ENCODE assay signal across 9 cellular contexts in the genomic region with DNA sequence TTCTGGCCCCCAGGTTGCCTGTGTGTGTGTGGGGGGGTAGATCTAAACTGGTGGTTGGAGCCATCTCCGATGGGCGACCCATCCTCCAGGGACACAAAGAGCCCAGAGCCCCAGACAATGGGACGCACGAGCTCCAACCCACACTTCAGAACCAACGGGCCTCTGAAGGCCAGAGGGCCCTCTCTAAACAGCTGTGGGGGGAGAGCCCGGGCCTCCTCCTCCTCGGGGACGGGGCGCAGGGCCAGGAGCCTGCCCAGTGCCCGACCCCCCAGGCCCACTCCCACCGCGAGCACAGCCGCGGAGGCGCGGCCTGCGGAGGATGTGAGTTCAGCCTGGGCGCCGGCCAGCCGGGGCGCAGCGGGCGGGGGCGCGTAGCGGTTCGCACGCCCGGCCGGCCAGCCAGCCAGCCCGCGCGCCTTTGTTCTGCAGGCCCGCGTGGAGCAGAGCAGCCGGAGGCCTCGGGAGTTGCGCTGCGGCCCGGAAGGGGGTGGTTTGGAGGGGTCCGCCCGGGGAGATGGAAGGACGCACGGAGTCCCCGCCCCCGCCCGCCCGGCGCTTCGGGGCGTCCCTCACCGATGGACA. TPM values are rescaled to one million over a fixed set of nuclear protein-coding genes. Genes with fewer than 3 reads are reported as not detected.
DNase-seq lines count a peak whose midpoint lies in the region; ATAC-seq, FAIRE-seq and TF ChIP-seq lines count a peak whose summit lies in the region.
"Had no signal": no experiment of that assay in that cellular context is flagged by ENCODE, and none has a peak within 500 bp of the region (broad histone marks: within the 10 kb centered on the region; RNA-seq: fewer than 3 reads in every experiment).

No MANE protein-coding gene starts in this region.

- FAIRE-seq in keratinocyte (lab: Jason Lieb, UNC), result no peak
- FAIRE-seq: islet of Langerhans had no signal

- WGBS in adrenal gland, 4 donors, result 2 to 47% (median 32%) methylated on average over 5 to 51 of the region's 52 CpGs; no CpG with 5 or more reads in 1 of the 4 donors
- WGBS in suprapubic skin, result 31% methylated on average over 24 of the region's 52 CpGs

- H3K79me2 ChIP-seq in keratinocyte (ENCODE audit: control insufficient read depth, insufficient read depth, low read length), result peaks cover 50% of the 10 kb centered on the region

- peak; percentile 63 for DNase-seq in Right ventricle myocardium inferior (ENCODE audit: missing footprints)
- no peak for DNase-seq in Right ventricle myocardium superior
- DNase-seq in adrenal gland, result peak in 1 of 7 donors; percentile 27
- DNase-seq in keratinocyte (ENCODE audit: low read depth, low spot score), result no peak
- DNase-seq in suprapubic skin (ENCODE audit: low spot score in 2 of 2), result no peak
- no peak for DNase-seq in hippocampal formation (lab: John Stamatoyannopoulos, UW)
- no peak for DNase-seq in GM19238 (ENCODE audit: insufficient read length, low spot score)

- no peak for ATAC-seq in Right ventricle myocardium inferior
- no peak for ATAC-seq in Right ventricle myocardium superior (ENCODE audit: poor library complexity)
- no peak for ATAC-seq in HG03442 (IDR thresholded peaks at IDR 0.05; ENCODE audit: unreplicated experiment)

- H3K27me3 ChIP-seq in adrenal gland (no peaks in the 10 kb centered on the region), keratinocyte (ENCODE audit: control insufficient read depth, extremely low read depth, insufficient read depth, low read length) (no peaks in the 10 kb centered on the region), suprapubic skin (no peaks in the 10 kb centered on the region)

- no peaks in the 10 kb centered on the region for H3K9me1 ChIP-seq in keratinocyte (ENCODE audit: control insufficient read depth, extremely low read depth, insufficient read depth, low read length)

- TF ChIP-seq POLR2A in adrenal gland (IDR thresholded peaks at IDR 0.05) (no peak), suprapubic skin (IDR thresholded peaks at IDR 0.05) (no peak)

- H3K36me3 ChIP-seq in adrenal gland (replicated peaks in 1 of 2), result peaks cover 0 to 27% of the 10 kb centered on the region in 2 donors
- peaks cover 6% of the 10 kb centered on the region in 2 experiments for H3K36me3 ChIP-seq in keratinocyte (ENCODE audit: control insufficient read depth in 2 of 2, extremely low read depth in 1 of 2, insufficient read depth in 2 of 2, low read length in 2 of 2)
- H3K36me3 ChIP-seq in suprapubic skin, result peaks cover 18% of the 10 kb centered on the region

- intact Hi-C loops in Right ventricle myocardium inferior (cut with DNase I), result loop anchor here (10.0 kb wide), 1 partner anchor 396 kb away; the partner anchor contains the start of genes HCFC1 and TMEM187
- intact Hi-C loops in Right ventricle myocardium superior (cut with DNase I), result no loop called here
- intact Hi-C loops in adrenal gland (cut with DNase I), result no loop called here

- H2AFZ ChIP-seq in keratinocyte (ENCODE audit: control insufficient read depth, low read length), result no peak overlapping the region

- TF ChIP-seq EP300 in suprapubic skin (IDR thresholded peaks at IDR 0.05), result no peak

- peak overlapping the region; percentile 72 for H3K4me2 ChIP-seq in keratinocyte (ENCODE audit: control insufficient read depth, extremely low read depth, insufficient read depth, low read depth, low read length)

- H3K4me1 ChIP-seq in adrenal gland (replicated peaks in 1 of 2) (peaks cover 6 to 8% of the 10 kb centered on the region in 2 donors), keratinocyte (ENCODE audit: control insufficient read depth, extremely low read depth, insufficient read depth, low read length) (peaks cover 40% of the 10 kb centered on the region), suprapubic skin (peaks cover 64% of the 10 kb centered on the region)

- peak overlapping the region; percentile 80 for H3K9ac ChIP-seq in keratinocyte (ENCODE audit: control insufficient read depth, extremely low read depth, insufficient read depth, low read length)

- H3K4me3 ChIP-seq in adrenal gland, result peak overlapping the region in 3 of 4 donors; percentile 29 to 64 (median 42)
- peak overlapping the region; percentile 55 to 92 (median 68) for H3K4me3 ChIP-seq in keratinocyte (ENCODE audit: control insufficient read depth in 2 of 3, extremely low read depth in 1 of 3, insufficient read depth in 2 of 3, low read depth in 1 of 3, low read length in 3 of 3)
- peak overlapping the region; percentile 67 for H3K4me3 ChIP-seq in suprapubic skin

- H3K27ac ChIP-seq in adrenal gland, result peak overlapping the region in 4 of 5 donors; percentile 53 to 98 (median 86)
- H3K27ac ChIP-seq in keratinocyte (ENCODE audit: control insufficient read depth, insufficient read depth, low read length), result peak overlapping the region; percentile 82
- peak overlapping the region; percentile 90 for H3K27ac ChIP-seq in suprapubic skin

- dilution Hi-C loops in keratinocyte (cut with MboI; ENCODE audit: extremely low pct_ligation_motif_present, low sequenced_read_pairs), result no loop called here

- TF ChIP-seq CTCF in adrenal gland (IDR thresholded peaks at IDR 0.05), result no peak
- no peak for TF ChIP-seq CTCF in keratinocyte (optimal IDR thresholded peaks at IDR 0.05 in 1 of 3, IDR thresholded peaks at IDR 0.05 in 1 of 3, conservative IDR thresholded peaks at IDR 0.05 in 1 of 3; ENCODE audit: extremely low read depth in 1 of 3, insufficient read depth in 2 of 3, low read length in 3 of 3)
- no peak for TF ChIP-seq CTCF in suprapubic skin (IDR thresholded peaks at IDR 0.05)

- H3K9me3 ChIP-seq in adrenal gland (replicated peaks in 1 of 3) (no peaks in the 10 kb centered on the region), keratinocyte (ENCODE audit: control insufficient read depth, low read depth, low read length) (peaks cover 2% of the 10 kb centered on the region), suprapubic skin (no peaks in the 10 kb centered on the region)

- peaks cover 7% of the 10 kb centered on the region for H4K20me1 ChIP-seq in keratinocyte (ENCODE audit: control insufficient read depth, extremely low read depth, insufficient read depth, low read length)

RNA-seq across cellular contexts. Expression of gene FLNA, which starts 4.0 kb away (rescaled TPM):
- 253 TPM for total RNA-seq in Right ventricle myocardium inferior
- 216 TPM for total RNA-seq in Right ventricle myocardium superior
- total RNA-seq in adrenal gland, result 100 to 1,000 TPM; 334 to 979 (median 504) TPM
- polyA plus RNA-seq in adrenal gland, result 100 to 1,000 TPM; 169 to 861 (median 612) TPM
- 245 to 536 TPM (median 343 TPM) in 3 replicates for polyA plus RNA-seq in keratinocyte
- 485 TPM for polyA plus RNA-seq in keratinocyte (2011; ENCODE audit: low read depth)
- 280 and 468 TPM in 2 replicates for polyA plus RNA-seq in keratinocyte (2011; cell fraction: cytosol; rRNA removed)
- 1,141 and 1,630 TPM in 2 replicates for polyA plus RNA-seq in keratinocyte (2011; cell fraction: nucleus; rRNA removed)
- 394 and 1,275 TPM in 2 replicates for polyA plus RNA-seq in keratinocyte (2012; ENCODE audit: low replicate concordance)
- polyA minus RNA-seq in keratinocyte, result 1,978 to 4,803 TPM (median 1,982 TPM) in 3 replicates
- polyA minus RNA-seq in keratinocyte (2011; cell fraction: cytosol; rRNA and poly(A)+ RNA removed), result 2,589 TPM
- polyA minus RNA-seq in keratinocyte (2011; cell fraction: nucleus; rRNA and poly(A)+ RNA removed), result 2,257 and 2,338 TPM in 2 replicates
- 100 to 1,000 TPM; 374 to 402 (median 386) TPM for total RNA-seq in suprapubic skin

RNA-seq across cellular contexts. Expression of gene EMD, which starts 8.7 kb away (rescaled TPM):
- total RNA-seq in Right ventricle myocardium inferior (51.1 TPM), Right ventricle myocardium superior (49.2 TPM), adrenal gland (10 to 100 TPM; 22.5 to 82.7 (median 48.1) TPM), suprapubic skin (10 to 100 TPM; 34.4 to 57.0 (median 53.0) TPM)
- polyA plus RNA-seq in adrenal gland (10 to 100 TPM; 75.9 to 95.2 (median 79.1) TPM), keratinocyte (32.7 to 65.5 TPM (median 36.9 TPM) in 3 replicates)
- polyA plus RNA-seq in keratinocyte (2011; ENCODE audit: low read depth), result 79.2 TPM
- polyA plus RNA-seq in keratinocyte (2011; cell fraction: cytosol; rRNA removed), result 47.2 and 58.9 TPM in 2 replicates
- polyA plus RNA-seq in keratinocyte (2011; cell fraction: nucleus; rRNA removed), result 33.4 and 47.2 TPM in 2 replicates
- polyA plus RNA-seq in keratinocyte (2012; ENCODE audit: low replicate concordance), result 56.8 and 66.0 TPM in 2 replicates
- 34.3 to 75.7 TPM (median 42.5 TPM) in 3 replicates for polyA minus RNA-seq in keratinocyte
- polyA minus RNA-seq in keratinocyte (2011; cell fraction: cytosol; rRNA and poly(A)+ RNA removed), result 49.1 TPM
- 7.7 and 12.9 TPM in 2 replicates for polyA minus RNA-seq in keratinocyte (2011; cell fraction: nucleus; rRNA and poly(A)+ RNA removed)

RNA-seq across cellular contexts. Expression of gene RPL10, which starts 27.8 kb away (rescaled TPM):
- total RNA-seq in Right ventricle myocardium inferior, result 2,181 TPM
- 2,020 TPM for total RNA-seq in Right ventricle myocardium superior
- total RNA-seq in adrenal gland, result 1,000 to 10,000 TPM in 7 of 8 donors, 100 to 1,000 TPM in 1; 626 to 5,287 (median 2,443) TPM
- polyA plus RNA-seq in adrenal gland, result 1,000 to 10,000 TPM; 1,725 to 3,645 (median 2,430) TPM
- 2,926 to 3,552 TPM (median 3,414 TPM) in 3 replicates for polyA plus RNA-seq in keratinocyte
- polyA plus RNA-seq in keratinocyte (2011; ENCODE audit: low read depth), result 352 TPM
- 2,144 and 3,499 TPM in 2 replicates for polyA plus RNA-seq in keratinocyte (2011; cell fraction: cytosol; rRNA removed)
- polyA plus RNA-seq in keratinocyte (2011; cell fraction: nucleus; rRNA removed), result 867 and 1,022 TPM in 2 replicates
- polyA plus RNA-seq in keratinocyte (2012; ENCODE audit: low replicate concordance), result 3,096 and 4,173 TPM in 2 replicates
- 1,111 to 1,756 TPM (median 1,179 TPM) in 3 replicates for polyA minus RNA-seq in keratinocyte
- polyA minus RNA-seq in keratinocyte (2011; cell fraction: cytosol; rRNA and poly(A)+ RNA removed), result 1,700 TPM
- polyA minus RNA-seq in keratinocyte (2011; cell fraction: nucleus; rRNA and poly(A)+ RNA removed), result 302 and 306 TPM in 2 replicates
- total RNA-seq in suprapubic skin, result 1,000 to 10,000 TPM; 3,684 to 7,390 (median 6,600) TPM

RNA-seq across cellular contexts. Expression of gene DNASE1L1, which starts 38.7 kb away (rescaled TPM):
- total RNA-seq in Right ventricle myocardium inferior, result 52.3 TPM
- 57.7 TPM for total RNA-seq in Right ventricle myocardium superior
- 100 to 1,000 TPM in 1 of 8 donors, 10 to 100 TPM in 7; 29.4 to 101 (median 55.5) TPM for total RNA-seq in adrenal gland
- 10 to 100 TPM; 17.2 to 48.0 (median 42.7) TPM for polyA plus RNA-seq in adrenal gland
- polyA plus RNA-seq in keratinocyte, result 16.7 to 37.6 TPM (median 17.1 TPM) in 3 replicates
- polyA plus RNA-seq in keratinocyte (2011; ENCODE audit: low read depth), result 3.3 TPM
- polyA plus RNA-seq in keratinocyte (2011; cell fraction: cytosol; rRNA removed), result 17.5 and 29.0 TPM in 2 replicates
- polyA plus RNA-seq in keratinocyte (2011; cell fraction: nucleus; rRNA removed), result 26.2 and 31.3 TPM in 2 replicates
- polyA plus RNA-seq in keratinocyte (2012; ENCODE audit: low replicate concordance), result 16.0 and 24.6 TPM in 2 replicates
- polyA minus RNA-seq in keratinocyte, result 19.7 to 50.7 TPM (median 32.4 TPM) in 3 replicates
- polyA minus RNA-seq in keratinocyte (2011; cell fraction: cytosol; rRNA and poly(A)+ RNA removed), result 21.1 TPM
- polyA minus RNA-seq in keratinocyte (2011; cell fraction: nucleus; rRNA and poly(A)+ RNA removed), result 15.4 and 18.8 TPM in 2 replicates
- total RNA-seq in suprapubic skin, result 10 to 100 TPM; 14.6 to 30.7 (median 21.2) TPM

RNA-seq across cellular contexts. Expression of gene TAFAZZIN, which starts 40.9 kb away (rescaled TPM):
- total RNA-seq in Right ventricle myocardium inferior (36.1 TPM), Right ventricle myocardium superior (36.1 TPM), adrenal gland (10 to 100 TPM; 18.1 to 47.1 (median 26.6) TPM), suprapubic skin (100 to 1,000 TPM in 1 of 4 donors, 10 to 100 TPM in 3; 37.7 to 122 (median 47.8) TPM)
- polyA plus RNA-seq in adrenal gland (100 to 1,000 TPM in 2 of 3 donors, 1 to 10 TPM in 1; 8.6 to 142 (median 103) TPM), keratinocyte (16.3 to 20.6 TPM (median 19.9 TPM) in 3 replicates)
- polyA plus RNA-seq in keratinocyte (2011; ENCODE audit: low read depth), result 15.0 TPM
- polyA plus RNA-seq in keratinocyte (2011; cell fraction: cytosol; rRNA removed), result 8.1 and 12.4 TPM in 2 replicates
- 75.8 and 107 TPM in 2 replicates for polyA plus RNA-seq in keratinocyte (2011; cell fraction: nucleus; rRNA removed)
- 17.7 and 25.9 TPM in 2 replicates for polyA plus RNA-seq in keratinocyte (2012; ENCODE audit: low replicate concordance)
- polyA minus RNA-seq in keratinocyte, result 13.2 to 20.5 TPM (median 19.7 TPM) in 3 replicates
- 15.3 TPM for polyA minus RNA-seq in keratinocyte (2011; cell fraction: cytosol; rRNA and poly(A)+ RNA removed)
- polyA minus RNA-seq in keratinocyte (2011; cell fraction: nucleus; rRNA and poly(A)+ RNA removed), result 21.4 and 26.4 TPM in 2 replicates
